In genomic region chr13:48000559-48001126, GRCh38 we compare ENCODE assay signal across 8 cellular contexts. TPM values are rescaled to one million over a fixed set of nuclear protein-coding genes. Genes with fewer than 3 reads are reported as not detected.
DNase-seq lines count a peak whose midpoint lies in the region; ATAC-seq and TF ChIP-seq lines count a peak whose summit lies in the region.

No MANE protein-coding gene starts in this region.

- H3K9me3 Mint-ChIP-seq in osteocyte (ENCODE audit: unreplicated experiment): no peaks in the 10 kb centered on the region

- H3K27me3 Mint-ChIP-seq in osteocyte (ENCODE audit: unreplicated experiment): no peaks in the 10 kb centered on the region

- no peaks in the 10 kb centered on the region for H3K27me3 ChIP-seq in WERI-Rb-1 (ENCODE audit: insufficient read depth, low read depth, severe bottlenecking)

- peaks cover 4% of the 10 kb centered on the region for H3K36me3 Mint-ChIP-seq in osteocyte (ENCODE audit: unreplicated experiment)

- ATAC-seq in GM19025 (IDR thresholded peaks at IDR 0.05; ENCODE audit: low read depth, unreplicated experiment) (peak; percentile 23), HG03139 (IDR thresholded peaks at IDR 0.05; ENCODE audit: unreplicated experiment) (peak; percentile 27)

- H3K4me3 Mint-ChIP-seq in osteocyte (ENCODE audit: unreplicated experiment): peak overlapping the region; percentile 96

- peaks cover 26% of the 10 kb centered on the region for H3K4me1 Mint-ChIP-seq in osteocyte (ENCODE audit: unreplicated experiment)

- intact Hi-C loops in posterior vena cava (cut with DNase I): no loop called here

- H3K4me3 ChIP-seq in WERI-Rb-1 (ENCODE audit: low read depth, low read length): peak overlapping the region; percentile 86

- H3K27ac ChIP-seq in WERI-Rb-1: peak overlapping the region; percentile 76

- no peaks in the 10 kb centered on the region for H3K9me3 ChIP-seq in WERI-Rb-1 (ENCODE audit: severe bottlenecking)

- peak; percentile 3 for DNase-seq in CD1c-positive myeloid dendritic cell (ENCODE audit: extremely low spot score)
- DNase-seq in WERI-Rb-1: peak; percentile 9
- peak; percentile 49 for DNase-seq in germinal center (ENCODE audit: low spot score)
- DNase-seq in osteocyte (ENCODE audit: extremely low spot score, unreplicated experiment): peak; percentile 85
- DNase-seq in NCI-H2107 treated with DMSO at 0.1 percent for 48 hours (lab: John Stamatoyannopoulos, UW; ENCODE audit: unreplicated experiment): no peak
- no peak for DNase-seq in posterior vena cava (ENCODE audit: low spot score)

- peak overlapping the region; percentile 76 for H3K27ac Mint-ChIP-seq in osteocyte (ENCODE audit: unreplicated experiment)

- TF ChIP-seq CTCF in WERI-Rb-1 (IDR thresholded peaks at IDR 0.05; ENCODE audit: low read depth, low read length) (no peak), osteocyte (IDR thresholded peaks at IDR 0.05) (no peak)

- H3K36me3 ChIP-seq in WERI-Rb-1: no peaks in the 10 kb centered on the region

RNA-seq across cellular contexts. Expression of gene SUCLA2, which starts 0.4 kb away (rescaled TPM):
- total RNA-seq in osteocyte (38.7 and 41.6 TPM in 2 replicates), posterior vena cava (10 to 100 TPM; 41.8 to 44.1 TPM)

RNA-seq across cellular contexts. Expression of gene NUDT15, which starts 36.9 kb away (rescaled TPM):
- total RNA-seq in osteocyte: 9.0 and 9.3 TPM in 2 replicates
- total RNA-seq in posterior vena cava: 10 to 100 TPM in 1 of 2 donors, 1 to 10 TPM in 1; 8.5 to 10.3 TPM

Comparison
In these comparisons a context has a peak if more than half of its experiments do, and no peak if none do; other contexts are left out.
1. DNase-seq: peak in CD1c-positive myeloid dendritic cell (single experiment), WERI-Rb-1 (single experiment), germinal center (single experiment) and osteocyte (single experiment); none in NCI-H2107 treated with DMSO at 0.1 percent for 48 hours (single experiment) and posterior vena cava (single experiment).